In the genomic region with DNA sequence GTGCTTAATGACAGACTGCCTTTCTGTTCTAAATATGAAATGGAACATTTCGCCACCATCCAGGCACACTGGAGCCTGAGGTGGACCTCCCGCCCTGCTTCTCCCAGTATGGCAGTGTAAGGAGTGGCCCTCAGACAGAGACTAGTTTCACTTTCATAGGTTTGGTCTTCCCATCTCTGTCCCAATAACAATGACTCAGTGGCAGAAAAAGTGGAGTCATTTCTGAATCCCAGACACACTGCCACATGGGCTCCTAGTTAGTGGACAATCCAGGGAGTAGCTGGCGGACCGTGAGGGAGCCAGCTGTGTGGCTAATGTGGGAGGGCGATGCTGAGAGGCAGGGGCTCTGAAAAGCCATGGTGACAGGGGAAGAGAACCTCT, we compare ENCODE assay signal across 11 cellular contexts.
DNase-seq lines count a peak whose midpoint lies in the region; ATAC-seq and TF ChIP-seq lines count a peak whose summit lies in the region.
"Had no signal": no experiment of that assay in that cellular context is flagged by ENCODE, and none has a peak within 500 bp of the region (broad histone marks: within the 10 kb centered on the region; RNA-seq: fewer than 3 reads in every experiment).

No MANE protein-coding gene starts in this region.

- peaks cover 14% of the 10 kb centered on the region for H3K4me1 Mint-ChIP-seq in stimulated activated naive CD8-positive, alpha-beta T cell treated with anti-CD3 and anti-CD28 coated beads, Interleukin-15, Interleukin-2, amounts not matched to agents 100 ng/mL and 50 ng/mL, for 24 hours (ENCODE audit: low read depth)

- no CpG with 5 or more reads among the region's 5 CpGs for WGBS in neuronal stem cell (ENCODE audit: extremely low coverage in 2 of 2, insufficient read length in 2 of 2, insufficient replicate concordance in 1 of 2), 2 donors
- 90 to 94% methylated on average over 5 of the region's 5 CpGs for WGBS in thyroid gland, 2 donors

- H3K4me3 Mint-ChIP-seq in stimulated activated naive CD8-positive, alpha-beta T cell treated with anti-CD3 and anti-CD28 coated beads, Interleukin-15, Interleukin-2, amounts not matched to agents 100 ng/mL and 50 ng/mL, for 24 hours, result no peak overlapping the region

- H3K9me3 ChIP-seq in adipocyte (ENCODE audit: control insufficient read depth, low read length) (no peaks in the 10 kb centered on the region), neuronal stem cell (replicated peaks in 1 of 2; ENCODE audit: control insufficient read depth in 2 of 2, insufficient read depth in 1 of 2, low read depth in 1 of 2, low read length in 2 of 2) (no peaks in the 10 kb centered on the region), thyroid gland (no peaks in the 10 kb centered on the region)

- no peaks in the 10 kb centered on the region for H3K27me3 ChIP-seq in adipocyte (replicated peaks; ENCODE audit: control insufficient read depth, insufficient read depth, low read length)
- H3K27me3 ChIP-seq in neuronal stem cell (ENCODE audit: control insufficient read depth in 3 of 3, insufficient read depth in 3 of 3, low read depth in 1 of 3, low read length in 3 of 3), result no peaks in the 10 kb centered on the region
- no peaks in the 10 kb centered on the region for H3K27me3 ChIP-seq in thyroid gland

- no peak overlapping the region for H3K18ac ChIP-seq in neuronal stem cell (ENCODE audit: low read length)

- no peak for TF ChIP-seq POLR2A in thyroid gland (IDR thresholded peaks at IDR 0.05)

- H3K4me1 ChIP-seq in adipocyte (ENCODE audit: control insufficient read depth, insufficient read depth, low read length), result peaks cover 50% of the 10 kb centered on the region
- H3K4me1 ChIP-seq in neuronal stem cell (ENCODE audit: control insufficient read depth in 2 of 2, insufficient read depth in 1 of 2, low read depth in 1 of 2, low read length in 2 of 2), result peaks cover 0 to 2% of the 10 kb centered on the region in 2 donors
- H3K4me1 ChIP-seq in thyroid gland, result no peaks in the 10 kb centered on the region

- intact Hi-C loops in thyroid gland (cut with DNase I), result no loop called here

- no peak for TF ChIP-seq CTCF in thyroid gland (IDR thresholded peaks at IDR 0.05)

- H3K36me3 ChIP-seq in adipocyte (ENCODE audit: control insufficient read depth, insufficient read depth, low read length, severe bottlenecking), result no peaks in the 10 kb centered on the region
- no peaks in the 10 kb centered on the region for H3K36me3 ChIP-seq in neuronal stem cell (replicated peaks in 1 of 2; ENCODE audit: control insufficient read depth in 2 of 2, insufficient read depth in 2 of 2, low read length in 2 of 2)
- H3K36me3 ChIP-seq in thyroid gland, result no peaks in the 10 kb centered on the region

- H2AK5ac ChIP-seq in neuronal stem cell (ENCODE audit: low read depth, low read length), result no peak overlapping the region

- H3K4me3 ChIP-seq in adipocyte (ENCODE audit: low read length) (peak overlapping the region; percentile 38), neuronal stem cell (ENCODE audit: low read length in 2 of 2) (no peak overlapping the region), thyroid gland (replicated peaks in 1 of 3) (no peak overlapping the region)

- H4K91ac ChIP-seq in neuronal stem cell (ENCODE audit: low read depth, low read length, poor library complexity), result no peak overlapping the region

- H3K4ac ChIP-seq in neuronal stem cell (ENCODE audit: low read length), result no peak overlapping the region

- no peak for DNase-seq in stimulated activated naive CD8-positive, alpha-beta T cell treated with anti-CD3 and anti-CD28 coated beads, Interleukin-15, Interleukin-2, amounts not matched to agents 100 U/mL and 50 U/mL, for 24 hours
- DNase-seq in adipocyte (ENCODE audit: low read depth), result peak; percentile 54
- peak; percentile 36 for DNase-seq in hepatic stellate cell (ENCODE audit: low spot score)
- no peak for DNase-seq in neuronal stem cell (ENCODE audit: low spot score)
- no peak for DNase-seq in thyroid gland
- DNase-seq: activated naive CD4-positive, alpha-beta T cell treated with anti-CD3 and anti-CD28 coated beads, Interleukin-2, amount 50 U/mL, for 16 hours; NCI-H2107; stimulated activated CD4-positive, alpha-beta T cell treated with anti-CD3 and anti-CD28 coated beads, Interleukin-4, amount 100 ng/mL, for 24 hours had no signal

- no peak overlapping the region for H2BK5ac ChIP-seq in neuronal stem cell (ENCODE audit: low read length)

- peaks cover 7% of the 10 kb centered on the region for H3K27me3 Mint-ChIP-seq in stimulated activated naive CD8-positive, alpha-beta T cell treated with anti-CD3 and anti-CD28 coated beads, Interleukin-15, Interleukin-2, amounts not matched to agents 100 ng/mL and 50 ng/mL, for 24 hours

- no peaks in the 10 kb centered on the region for H3K9me3 Mint-ChIP-seq in stimulated activated naive CD8-positive, alpha-beta T cell treated with anti-CD3 and anti-CD28 coated beads, Interleukin-15, Interleukin-2, amounts not matched to agents 100 ng/mL and 50 ng/mL, for 24 hours

- no peak overlapping the region for H4K8ac ChIP-seq in neuronal stem cell (ENCODE audit: low read depth, low read length)

- no peak overlapping the region for H2BK15ac ChIP-seq in neuronal stem cell (ENCODE audit: low read length)

- H3K4me2 ChIP-seq in neuronal stem cell (ENCODE audit: insufficient read depth, low read length, poor library complexity, severe bottlenecking), result no peak overlapping the region

- H3K27ac Mint-ChIP-seq in stimulated activated naive CD8-positive, alpha-beta T cell treated with anti-CD3 and anti-CD28 coated beads, Interleukin-15, Interleukin-2, amounts not matched to agents 100 ng/mL and 50 ng/mL, for 24 hours, result peak overlapping the region; percentile 71

- H3K27ac ChIP-seq in neuronal stem cell (replicated peaks; ENCODE audit: low read length), result no peak overlapping the region
- no peak overlapping the region for H3K27ac ChIP-seq in thyroid gland

- ATAC-seq in stimulated activated naive CD8-positive, alpha-beta T cell treated with anti-CD3 and anti-CD28 coated beads, Interleukin-15, Interleukin-2, amounts not matched to agents 100 U/mL and 50 U/mL, for 24 hours, result no peak
- no peak for ATAC-seq in GM19023 (IDR thresholded peaks at IDR 0.05; ENCODE audit: unreplicated experiment)
- no peak for ATAC-seq in GM18519 (IDR thresholded peaks at IDR 0.05; ENCODE audit: low FRiP score, unreplicated experiment)

- no peak overlapping the region for H3K14ac ChIP-seq in neuronal stem cell (ENCODE audit: low read length)

- H2AFZ ChIP-seq in neuronal stem cell (ENCODE audit: low read length), result no peak overlapping the region

- no peaks in the 10 kb centered on the region for H3K79me1 ChIP-seq in neuronal stem cell (ENCODE audit: low read depth, low read length)

- H3K9ac ChIP-seq in adipocyte (ENCODE audit: low read length), result peak overlapping the region; percentile 74
- no peak overlapping the region for H3K9ac ChIP-seq in neuronal stem cell (ENCODE audit: low read depth, low read length, poor library complexity)

- no peak overlapping the region for H3K23ac ChIP-seq in neuronal stem cell (ENCODE audit: low read depth, low read length, poor library complexity)

- no peak overlapping the region for H2BK12ac ChIP-seq in neuronal stem cell (ENCODE audit: low read length)

- H2BK120ac ChIP-seq in neuronal stem cell (ENCODE audit: low read depth, low read length), result no peak overlapping the region

- no peaks in the 10 kb centered on the region for H3K36me3 Mint-ChIP-seq in stimulated activated naive CD8-positive, alpha-beta T cell treated with anti-CD3 and anti-CD28 coated beads, Interleukin-15, Interleukin-2, amounts not matched to agents 100 ng/mL and 50 ng/mL, for 24 hours (ENCODE audit: low read depth)

Comparison
In these comparisons a context has a peak if more than half of its experiments do, and no peak if none do; other contexts are left out.
1. DNase-seq: peak in adipocyte (single experiment) and hepatic stellate cell (single experiment); none in stimulated activated naive CD8-positive, alpha-beta T cell treated with anti-CD3 and anti-CD28 coated beads, Interleukin-15, Interleukin-2, amounts not matched to agents 100 U/mL and 50 U/mL, for 24 hours (single experiment), neuronal stem cell (single experiment) and thyroid gland (0 of 2).